8 cellular contexts compared by ENCODE assay signal in the genomic region with DNA sequence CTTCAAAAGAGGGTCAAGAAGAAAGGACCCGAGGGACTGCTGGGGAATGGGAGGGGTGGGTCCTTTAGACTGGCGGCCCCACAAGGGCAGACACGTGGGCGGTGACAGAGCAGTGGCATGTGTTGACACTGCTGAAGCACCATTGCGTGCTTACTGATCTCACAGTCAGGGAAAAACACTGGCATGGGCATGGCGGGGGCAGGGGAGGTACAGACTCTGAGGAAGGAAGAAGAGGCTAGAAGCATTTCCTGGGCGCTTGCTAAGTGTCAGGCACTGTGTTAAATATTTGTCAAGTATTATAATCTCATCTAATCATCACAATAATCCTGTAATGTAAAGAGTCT.
A peak's percentile ranks its signal among the peaks of the same experiment; 100 is the strongest.
DNase-seq lines count a peak whose midpoint lies in the region; ATAC-seq and TF ChIP-seq lines count a peak whose summit lies in the region.

No MANE protein-coding gene starts in this region.

- no peak overlapping the region for H2AFZ ChIP-seq in MM.1S (ENCODE audit: low read length)

- no peak overlapping the region for H3K4me2 ChIP-seq in MM.1S (ENCODE audit: low read depth, low read length)

- no peaks in the 10 kb centered on the region for H3K9me3 ChIP-seq in CD4-positive, alpha-beta memory T cell (ENCODE audit: control insufficient read depth in 1 of 2, low read length in 2 of 2)
- no peaks in the 10 kb centered on the region for H3K9me3 ChIP-seq in naive thymus-derived CD4-positive, alpha-beta T cell (ENCODE audit: control insufficient read depth in 2 of 3, low read length in 3 of 3)
- H3K9me3 ChIP-seq in MM.1S (replicated peaks; ENCODE audit: insufficient read depth, low read length) = no peaks in the 10 kb centered on the region

- H3K4me3 ChIP-seq in CD4-positive, alpha-beta memory T cell (ENCODE audit: low read length in 2 of 2) = no peak overlapping the region
- H3K4me3 ChIP-seq in naive thymus-derived CD4-positive, alpha-beta T cell (ENCODE audit: low read length) = no peak overlapping the region
- no peak overlapping the region for H3K4me3 ChIP-seq in MM.1S (ENCODE audit: low read length)

- peak overlapping the region in 6 of 8 donors; percentile 39 to 74 (median 57) for H3K4me3 Mint-ChIP-seq in CD4-positive, alpha-beta memory T cell
- peak overlapping the region; percentile 28 for H3K4me3 Mint-ChIP-seq in activated naive CD8-positive, alpha-beta T cell treated with anti-CD3 and anti-CD28 coated beads, Interleukin-2, amount 50 U/mL, for 24 hours
- peak overlapping the region in 4 of 10 donors; percentile 26 to 50 (median 35) for H3K4me3 Mint-ChIP-seq in naive thymus-derived CD4-positive, alpha-beta T cell

- no peaks in the 10 kb centered on the region for H3K36me3 Mint-ChIP-seq in CD4-positive, alpha-beta memory T cell
- peaks cover 53% of the 10 kb centered on the region for H3K36me3 Mint-ChIP-seq in activated naive CD8-positive, alpha-beta T cell treated with anti-CD3 and anti-CD28 coated beads, Interleukin-2, amount 50 U/mL, for 24 hours (ENCODE audit: low read depth)
- peaks cover 0 to 9% (median 0%) of the 10 kb centered on the region in 5 donors for H3K36me3 Mint-ChIP-seq in naive thymus-derived CD4-positive, alpha-beta T cell

- CTCF ChIA-PET in CD4-positive, alpha-beta memory T cell (lab: Charles Lee; ENCODE audit: partially characterized antibody) = no interaction called here
- CTCF ChIA-PET in naive thymus-derived CD4-positive, alpha-beta T cell (lab: Charles Lee) = no interaction called here

- no peaks in the 10 kb centered on the region for H3K9me2 ChIP-seq in MM.1S (replicated peaks; ENCODE audit: insufficient read depth, low read length)

- no peaks in the 10 kb centered on the region for H3F3A ChIP-seq in MM.1S (ENCODE audit: insufficient read depth, low read length)

- DNase-seq in CD4-positive, alpha-beta memory T cell = no peak
- DNase-seq in NCI-H524 treated with DMSO at 0.1 percent for 48 hours (lab: John Stamatoyannopoulos, UW) (peak; percentile 56), MM.1S (no peak), DMS79 treated with DMSO at 0.1 percent for 48 hours (lab: John Stamatoyannopoulos, UW) (no peak), NCI-H1092 (lab: John Stamatoyannopoulos, UW) (no peak), left colon (no peak)
- no peak for DNase-seq in activated naive CD8-positive, alpha-beta T cell treated with anti-CD3 and anti-CD28 coated beads, Interleukin-2, amount 50 U/mL, for 24 hours
- DNase-seq in naive thymus-derived CD4-positive, alpha-beta T cell = no peak

- H3K79me2 ChIP-seq in MM.1S (ENCODE audit: low read length) = no peaks in the 10 kb centered on the region

- no peak overlapping the region for H3K9ac ChIP-seq in MM.1S (ENCODE audit: low read length)

- H4K20me1 ChIP-seq in MM.1S (ENCODE audit: insufficient read depth, low read length) = no peaks in the 10 kb centered on the region

- no peaks in the 10 kb centered on the region for H3K27me3 ChIP-seq in CD4-positive, alpha-beta memory T cell (ENCODE audit: insufficient read depth, low read length)
- no peaks in the 10 kb centered on the region for H3K27me3 ChIP-seq in naive thymus-derived CD4-positive, alpha-beta T cell (ENCODE audit: control insufficient read depth in 2 of 2, insufficient read depth in 2 of 2, low read length in 2 of 2)
- H3K27me3 ChIP-seq in MM.1S (replicated peaks; ENCODE audit: insufficient read depth, low read length) = no peaks in the 10 kb centered on the region

- ATAC-seq in activated naive CD8-positive, alpha-beta T cell treated with anti-CD3 and anti-CD28 coated beads, Interleukin-2, amount 50 U/mL, for 24 hours = peak; percentile 39
- ATAC-seq in naive thymus-derived CD4-positive, alpha-beta T cell = peak; percentile 41
- no peak for ATAC-seq in left colon

- peak overlapping the region in 4 of 7 donors; percentile 72 to 81 (median 78) for H3K27ac Mint-ChIP-seq in CD4-positive, alpha-beta memory T cell
- H3K27ac Mint-ChIP-seq in activated naive CD8-positive, alpha-beta T cell treated with anti-CD3 and anti-CD28 coated beads, Interleukin-2, amount 50 U/mL, for 24 hours = peak overlapping the region; percentile 80
- peak overlapping the region in 4 of 9 donors; percentile 18 to 88 (median 62) for H3K27ac Mint-ChIP-seq in naive thymus-derived CD4-positive, alpha-beta T cell

- no peak for TF ChIP-seq CTCF in MM.1S (IDR thresholded peaks at IDR 0.05; ENCODE audit: low read length)

- POLR2A ChIA-PET in CD4-positive, alpha-beta memory T cell (lab: Charles Lee; ENCODE audit: partially characterized antibody) = no interaction called here
- POLR2A ChIA-PET in naive thymus-derived CD4-positive, alpha-beta T cell (lab: Charles Lee) = no interaction called here

- H3K9me3 Mint-ChIP-seq in CD4-positive, alpha-beta memory T cell = no peaks in the 10 kb centered on the region
- H3K9me3 Mint-ChIP-seq in activated naive CD8-positive, alpha-beta T cell treated with anti-CD3 and anti-CD28 coated beads, Interleukin-2, amount 50 U/mL, for 24 hours = no peaks in the 10 kb centered on the region
- H3K9me3 Mint-ChIP-seq in naive thymus-derived CD4-positive, alpha-beta T cell = no peaks in the 10 kb centered on the region

- H3K27me3 Mint-ChIP-seq in CD4-positive, alpha-beta memory T cell = no peaks in the 10 kb centered on the region
- H3K27me3 Mint-ChIP-seq in activated naive CD8-positive, alpha-beta T cell treated with anti-CD3 and anti-CD28 coated beads, Interleukin-2, amount 50 U/mL, for 24 hours = no peaks in the 10 kb centered on the region
- no peaks in the 10 kb centered on the region for H3K27me3 Mint-ChIP-seq in naive thymus-derived CD4-positive, alpha-beta T cell

- intact Hi-C loops in CD4-positive, alpha-beta memory T cell (cut with micrococcal nuclease) = no loop called here
- intact Hi-C loops in naive thymus-derived CD4-positive, alpha-beta T cell (cut with micrococcal nuclease) = no loop called here
- intact Hi-C loops in left colon (cut with DNase I, micrococcal nuclease) = no loop called here

- H3K27ac ChIP-seq in CD4-positive, alpha-beta memory T cell (ENCODE audit: low read depth, low read length) = no peak overlapping the region
- H3K27ac ChIP-seq in naive thymus-derived CD4-positive, alpha-beta T cell (ENCODE audit: low read depth, low read length) = no peak overlapping the region
- H3K27ac ChIP-seq in MM.1S (ENCODE audit: low read length) = no peak overlapping the region

- H3K4me1 ChIP-seq in CD4-positive, alpha-beta memory T cell (ENCODE audit: insufficient read depth, low read length) = peaks cover 16% of the 10 kb centered on the region
- peaks cover 3 to 10% of the 10 kb centered on the region in 2 donors for H3K4me1 ChIP-seq in naive thymus-derived CD4-positive, alpha-beta T cell (ENCODE audit: control insufficient read depth in 2 of 2, insufficient read depth in 2 of 2, low read length in 2 of 2)
- no peaks in the 10 kb centered on the region for H3K4me1 ChIP-seq in MM.1S (ENCODE audit: low read length)

- peaks cover 16 to 30% (median 22%) of the 10 kb centered on the region in 4 donors for H3K4me1 Mint-ChIP-seq in CD4-positive, alpha-beta memory T cell
- peaks cover 87% of the 10 kb centered on the region for H3K4me1 Mint-ChIP-seq in activated naive CD8-positive, alpha-beta T cell treated with anti-CD3 and anti-CD28 coated beads, Interleukin-2, amount 50 U/mL, for 24 hours
- H3K4me1 Mint-ChIP-seq in naive thymus-derived CD4-positive, alpha-beta T cell = peaks cover 17 to 67% (median 30%) of the 10 kb centered on the region in 7 donors

- no peaks in the 10 kb centered on the region for H3K36me3 ChIP-seq in CD4-positive, alpha-beta memory T cell (ENCODE audit: insufficient read depth, low read length)
- H3K36me3 ChIP-seq in naive thymus-derived CD4-positive, alpha-beta T cell (ENCODE audit: control insufficient read depth in 2 of 3, insufficient read depth in 3 of 3, low read length in 3 of 3) = no peaks in the 10 kb centered on the region
- H3K36me3 ChIP-seq in MM.1S (replicated peaks; ENCODE audit: insufficient read depth, low read length) = no peaks in the 10 kb centered on the region
